8 cellular contexts compared by ENCODE assay signal in the genomic region with DNA sequence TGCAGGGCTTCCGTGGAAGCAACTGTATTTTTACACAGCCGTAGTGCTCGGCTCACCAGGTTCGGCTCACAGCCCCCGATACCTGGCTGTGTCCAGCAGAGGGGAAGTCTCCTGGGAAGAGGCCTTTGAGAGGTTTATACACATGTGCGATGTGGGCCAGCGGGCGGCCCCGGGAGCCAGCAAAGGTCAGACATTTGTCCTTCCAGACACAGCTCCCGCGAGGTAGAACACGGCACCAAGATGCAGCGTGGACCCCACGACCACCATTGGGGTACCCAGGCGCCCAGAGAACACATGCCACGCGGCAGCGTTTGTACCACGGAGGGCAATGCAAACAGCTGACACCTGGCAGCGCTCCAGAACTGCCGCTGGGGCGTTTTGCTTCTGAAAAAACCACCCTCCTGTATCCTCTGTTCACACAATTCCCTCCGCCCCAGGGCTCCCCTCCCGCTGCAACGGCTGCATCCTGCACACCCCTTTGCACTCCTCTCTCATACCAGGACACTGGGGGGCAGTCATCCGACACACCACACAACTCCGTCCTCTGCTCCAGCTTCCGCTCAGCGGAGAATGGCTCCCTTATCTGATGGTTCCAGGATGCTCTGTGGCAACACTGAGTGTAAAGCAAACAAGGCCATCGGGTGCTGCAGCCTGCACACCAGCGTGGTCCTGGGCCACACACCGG.
DNase-seq lines count a peak whose midpoint lies in the region; ATAC-seq and TF ChIP-seq lines count a peak whose summit lies in the region.

No MANE protein-coding gene starts in this region.

- no peak overlapping the region for H3K27ac Mint-ChIP-seq in CD4-positive, CD25-positive, alpha-beta regulatory T cell

- peaks cover 8% of the 10 kb centered on the region for H3K4me1 ChIP-seq in CD4-positive, CD25-positive, alpha-beta regulatory T cell (ENCODE audit: control insufficient read depth, insufficient read depth, low read length, poor library complexity, severe bottlenecking)

- no peak overlapping the region for H3K4me3 ChIP-seq in CD4-positive, CD25-positive, alpha-beta regulatory T cell (ENCODE audit: low read depth, low read length)

- TF ChIP-seq POLR2A in erythroblast (IDR thresholded peaks at IDR 0.05; ENCODE audit: low read length), result no peak

- H3K4me3 Mint-ChIP-seq in CD4-positive, CD25-positive, alpha-beta regulatory T cell, result peak overlapping the region in 1 of 4 donors; percentile 35

- no peaks in the 10 kb centered on the region for H3K9me3 ChIP-seq in CD4-positive, CD25-positive, alpha-beta regulatory T cell (ENCODE audit: control insufficient read depth in 2 of 2, low read length in 2 of 2)

- no peaks in the 10 kb centered on the region for H3K27me3 ChIP-seq in CD4-positive, CD25-positive, alpha-beta regulatory T cell (ENCODE audit: control insufficient read depth, insufficient read depth, low read length)

- H3K36me3 Mint-ChIP-seq in CD4-positive, CD25-positive, alpha-beta regulatory T cell, result no peaks in the 10 kb centered on the region

- H3K9me3 Mint-ChIP-seq in CD4-positive, CD25-positive, alpha-beta regulatory T cell, result peaks cover 0 to 2% (median 0%) of the 10 kb centered on the region in 7 donors

- peaks cover 0 to 10% (median 4%) of the 10 kb centered on the region in 4 donors for H3K4me1 Mint-ChIP-seq in CD4-positive, CD25-positive, alpha-beta regulatory T cell

- no peaks in the 10 kb centered on the region for H3K36me3 ChIP-seq in CD4-positive, CD25-positive, alpha-beta regulatory T cell (ENCODE audit: control insufficient read depth, insufficient read depth, low read length)

- ATAC-seq in CD4-positive, CD25-positive, alpha-beta regulatory T cell (ENCODE audit: low read depth in 2 of 2), result peak; percentile 69 to 74
- ATAC-seq in HG03175 (IDR thresholded peaks at IDR 0.05; ENCODE audit: unreplicated experiment), result no peak

- peak; percentile 17 to 63 (median 45) for DNase-seq in CD4-positive, CD25-positive, alpha-beta regulatory T cell
- DNase-seq in HK-2 (ENCODE audit: unreplicated experiment), result peak; percentile 42
- DNase-seq in NOMO-1 treated with DMSO at 0.1 percent for 48 hours (lab: John Stamatoyannopoulos, UW; ENCODE audit: unreplicated experiment), result peak; percentile 13
- peak; percentile 34 for DNase-seq in activated T-cell treated with anti-CD3 and anti-CD28 coated beads for 1 hour (ENCODE audit: low read depth)
- peak; percentile 67 to 68 for DNase-seq in erythroblast (lab: John Stamatoyannopoulos, UW)
- peak; percentile 33 for DNase-seq in myocyte (ENCODE audit: low read depth)
- DNase-seq in stimulated activated CD8-positive, alpha-beta memory T cell treated with anti-CD3 and anti-CD28 coated beads, Interleukin-4, amount 100 ng/mL, for 1 hour (ENCODE audit: low read depth in 2 of 2, low spot score in 1 of 2), result peak; percentile 13 to 22

- H3K27me3 Mint-ChIP-seq in CD4-positive, CD25-positive, alpha-beta regulatory T cell, result peaks cover 10% of the 10 kb centered on the region

- no peak overlapping the region for H3K27ac ChIP-seq in CD4-positive, CD25-positive, alpha-beta regulatory T cell (ENCODE audit: insufficient read depth, low read length, poor library complexity, severe bottlenecking)

Comparison
In these comparisons a context has a peak if more than half of its experiments do, and no peak if none do; other contexts are left out.
1. DNase-seq: peak in every context shown above with its lines; median percentile 68 in erythroblast; 45 in CD4-positive, CD25-positive, alpha-beta regulatory T cell; 42 in HK-2; 34 in activated T-cell treated with anti-CD3 and anti-CD28 coated beads for 1 hour; 33 in myocyte; 18 in stimulated activated CD8-positive, alpha-beta memory T cell treated with anti-CD3 and anti-CD28 coated beads, Interleukin-4, amount 100 ng/mL, for 1 hour; 13 in NOMO-1 treated with DMSO at 0.1 percent for 48 hours.